ENCODE assay signal across 8 cellular contexts in genomic region chr1:115642168-115643072, GRCh38. TPM values are rescaled to one million over a fixed set of nuclear protein-coding genes. Genes with fewer than 3 reads are reported as not detected.
DNase-seq lines count a peak whose midpoint lies in the region; ATAC-seq lines count a peak whose summit lies in the region.

No MANE protein-coding gene starts in this region.

- H3K9me3 ChIP-seq in HUES48 (ENCODE audit: control insufficient read depth, insufficient read depth, low read length) (0 out of 2 replicates have a peak, but pooled peaks cover 5% of the 10 kb centered on the region), SJSA1 (replicated peaks) (peaks cover 15% of the 10 kb centered on the region)

- no peak overlapping the region for H3K27ac Mint-ChIP-seq in central memory CD8-positive, alpha-beta T cell (ENCODE audit: low read depth)

- H3K4me3 ChIP-seq in HUES48 (ENCODE audit: low read depth, low read length) (peak overlapping the region; percentile 86), SJSA1 (peak overlapping the region; percentile 98)

- H3K4me1 ChIP-seq in HUES48 (ENCODE audit: control insufficient read depth, insufficient read depth, low read length) (peaks cover 20% of the 10 kb centered on the region), SJSA1 (replicated peaks) (peaks cover 25% of the 10 kb centered on the region)

- H3K9me3 Mint-ChIP-seq in central memory CD8-positive, alpha-beta T cell: peaks cover 17% of the 10 kb centered on the region

- peaks cover 10% of the 10 kb centered on the region for H3K27me3 Mint-ChIP-seq in central memory CD8-positive, alpha-beta T cell

- H3K27ac ChIP-seq in HUES48 (ENCODE audit: low read depth, low read length) (peak overlapping the region; percentile 59), SJSA1 (peak overlapping the region; percentile 63)

- peak; percentile 22 for DNase-seq in NCI-H2029 (lab: John Stamatoyannopoulos, UW)
- DNase-seq in NCI-H2029 treated with DMSO at 0.1 percent for 48 hours (lab: John Stamatoyannopoulos, UW): no peak
- DNase-seq in SJSA1 (ENCODE audit: low read depth in 1 of 2, low spot score in 2 of 2): peak; percentile 61 to 73
- DNase-seq in central memory CD8-positive, alpha-beta T cell (ENCODE audit: low spot score in 2 of 2): no peak
- peak; percentile 66 for DNase-seq in left lobe of liver (ENCODE audit: low spot score)
- peak; percentile 63 for DNase-seq in stimulated activated CD8-positive, alpha-beta memory T cell treated with anti-CD3 and anti-CD28 coated beads, Interleukin-4, amount 100 ng/mL, for 48 hours

- H3K4me3 Mint-ChIP-seq in central memory CD8-positive, alpha-beta T cell: peak overlapping the region; percentile 74

- peak overlapping the region; percentile 70 for H3K9ac ChIP-seq in HUES48 (ENCODE audit: low read depth, low read length)

- peaks cover 1% of the 10 kb centered on the region for H3K36me3 Mint-ChIP-seq in central memory CD8-positive, alpha-beta T cell (ENCODE audit: insufficient read depth)

- peaks cover 6% of the 10 kb centered on the region for H3K4me1 Mint-ChIP-seq in central memory CD8-positive, alpha-beta T cell

- peaks cover under 1% of the 10 kb centered on the region; the same call in 1 of the 2 replicates for H3K27me3 ChIP-seq in HUES48 (ENCODE audit: control insufficient read depth, insufficient read depth, low read length)
- H3K27me3 ChIP-seq in SJSA1 (replicated peaks): no peaks in the 10 kb centered on the region

- ATAC-seq in GM21619 (IDR thresholded peaks at IDR 0.05; ENCODE audit: unreplicated experiment) (peak; percentile 63), left lobe of liver (peak; percentile 75)
- ATAC-seq in central memory CD8-positive, alpha-beta T cell (replicated peaks; ENCODE audit: extremely low read depth, poor library complexity, severe bottlenecking): peak; percentile 54

- no peaks in the 10 kb centered on the region for H3K36me3 ChIP-seq in HUES48 (ENCODE audit: control insufficient read depth, insufficient read depth, low read length)
- peaks cover 18% of the 10 kb centered on the region for H3K36me3 ChIP-seq in SJSA1

RNA-seq across cellular contexts. Expression of gene VANGL1, which starts 0.7 kb away (rescaled TPM):
- total RNA-seq in SJSA1 (2014; rRNA removed; shearing (Covaris generic)): 11.7 and 22.4 TPM in 2 replicates
- total RNA-seq in left lobe of liver: 3.6 TPM

Comparison
In these comparisons a context has a peak if more than half of its experiments do, and no peak if none do; other contexts are left out.
1. DNase-seq: peak in NCI-H2029 (single experiment), SJSA1 (2 of 2), left lobe of liver (single experiment) and stimulated activated CD8-positive, alpha-beta memory T cell treated with anti-CD3 and anti-CD28 coated beads, Interleukin-4, amount 100 ng/mL, for 48 hours (single experiment); none in NCI-H2029 treated with DMSO at 0.1 percent for 48 hours (single experiment) and central memory CD8-positive, alpha-beta T cell (0 of 2).
2. Peak in every context shown above with its lines, with median percentiles within 50 percentile points of each other: ATAC-seq.